Comparison of ENCODE assay signal across 19 cellular contexts in the genomic region with DNA sequence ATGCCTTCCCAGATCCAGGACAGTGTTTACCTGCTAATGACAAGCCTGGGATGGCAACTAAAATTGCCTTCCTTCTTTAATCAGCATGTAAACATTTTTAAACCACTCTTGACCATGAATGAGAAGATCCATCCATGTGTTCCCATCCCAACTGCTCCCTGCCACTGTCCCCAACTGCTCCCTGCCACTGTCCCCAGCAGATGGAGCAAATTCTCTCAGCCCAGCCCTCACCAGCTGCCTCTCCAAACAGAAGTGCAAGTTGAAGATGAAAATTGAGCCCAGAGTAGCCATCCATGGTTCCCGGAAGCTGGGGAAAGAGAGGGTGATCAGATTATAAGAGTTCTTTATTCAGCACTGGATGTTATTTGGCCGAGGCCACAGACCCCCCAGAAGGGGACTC.
DNase-seq lines count a peak whose midpoint lies in the region; ATAC-seq lines count a peak whose summit lies in the region.
"Had no signal": no experiment of that assay in that cellular context is flagged by ENCODE, and none has a peak within 500 bp of the region (broad histone marks: within the 10 kb centered on the region; RNA-seq: fewer than 3 reads in every experiment).

No MANE protein-coding gene starts in this region.

- DNase-seq in DMS 273 (lab: John Stamatoyannopoulos, UW; ENCODE audit: unreplicated experiment), result peak; percentile 1
- DNase-seq in DMS 273 treated with DMSO at 0.1 percent for 48 hours (lab: John Stamatoyannopoulos, UW), result no peak
- DNase-seq in NCI-H2029 treated with DMSO at 0.1 percent for 48 hours (lab: John Stamatoyannopoulos, UW), result peak; percentile 78
- peak; percentile 34 for DNase-seq in NCI-H774 (lab: John Stamatoyannopoulos, UW)
- DNase-seq in left kidney (ENCODE audit: low read depth, low spot score), result peak; percentile 41
- no peak for DNase-seq in Ammon's horn (ENCODE audit: low spot score)
- DNase-seq in NCI-H187 (lab: John Stamatoyannopoulos, UW), result no peak
- DNase-seq: BE2C; Calu3; CD4-positive, alpha-beta T cell; EL; NCI-H1417 treated with DMSO at 0.1 percent for 48 hours; NCI-H2171 treated with DMSO at 0.1 percent for 48 hours; NCI-H526; Peyer's patch; T-helper 9 cell had no signal

- ATAC-seq in GM18861 (IDR thresholded peaks at IDR 0.05; ENCODE audit: unreplicated experiment), result no peak
- ATAC-seq: K562, Right ventricle myocardium inferior had no signal

Comparison
In these comparisons a context has a peak if more than half of its experiments do, and no peak if none do; other contexts are left out.
1. DNase-seq: peak in DMS 273 (single experiment), NCI-H2029 treated with DMSO at 0.1 percent for 48 hours (single experiment), NCI-H774 (single experiment) and left kidney (single experiment); none in DMS 273 treated with DMSO at 0.1 percent for 48 hours (single experiment), Ammon's horn (single experiment) and NCI-H187 (0 of 2).